Comparison of ENCODE assay signal across 8 cellular contexts in the genomic region with DNA sequence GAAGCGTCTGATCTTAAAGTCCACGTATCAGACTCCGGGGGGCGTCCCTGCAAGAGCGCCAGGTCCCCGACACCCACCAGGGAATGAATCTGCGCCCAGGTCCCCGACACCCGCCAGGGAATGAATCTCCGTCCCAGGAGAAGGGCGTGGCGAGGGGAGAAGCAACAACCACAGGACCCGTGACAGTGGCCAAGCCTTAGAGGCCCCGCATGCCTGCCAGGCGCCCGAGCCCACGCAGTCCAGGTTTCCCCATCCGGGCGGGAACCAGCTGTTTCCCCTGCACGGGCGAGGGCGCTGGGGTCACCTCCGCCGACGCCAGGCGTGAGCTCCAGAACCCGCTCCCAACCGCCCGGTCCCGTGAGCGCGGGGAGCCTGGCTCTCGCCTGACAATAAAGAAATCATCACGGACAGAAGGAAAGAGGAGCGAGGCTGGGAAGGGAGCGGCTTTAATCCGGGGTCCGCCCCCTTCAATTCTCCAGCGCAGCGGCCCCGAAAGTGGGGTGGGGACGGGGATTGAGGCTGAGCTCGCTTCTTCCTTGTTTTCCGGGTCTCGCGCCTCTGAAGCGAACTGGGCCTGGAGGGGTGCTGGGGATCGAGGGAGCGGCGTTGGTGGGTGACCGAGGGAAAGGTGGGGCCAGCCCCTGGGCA. TPM values are rescaled to one million over a fixed set of nuclear protein-coding genes. Genes with fewer than 3 reads are reported as not detected.
DNase-seq lines count a peak whose midpoint lies in the region; ATAC-seq and TF ChIP-seq lines count a peak whose summit lies in the region.

No MANE protein-coding gene starts in this region.

- H3K14ac ChIP-seq in neuronal stem cell (ENCODE audit: low read length): peak overlapping the region; percentile 38

- H3K4me1 ChIP-seq in RWPE2 (ENCODE audit: insufficient read depth, poor library complexity, severe bottlenecking): no peaks in the 10 kb centered on the region
- H3K4me1 ChIP-seq in esophagus muscularis mucosa: peaks cover 14 to 36% (median 31%) of the 10 kb centered on the region in 4 donors
- peaks cover 0 to 2% of the 10 kb centered on the region in 2 donors for H3K4me1 ChIP-seq in neuronal stem cell (ENCODE audit: control insufficient read depth in 2 of 2, insufficient read depth in 1 of 2, low read depth in 1 of 2, low read length in 2 of 2)

- no peak overlapping the region for H4K91ac ChIP-seq in neuronal stem cell (ENCODE audit: low read depth, low read length, poor library complexity)

- WGBS in esophagus muscularis mucosa: 1% methylated on average over 30 of the region's 51 CpGs
- no CpG with 5 or more reads among the region's 51 CpGs for WGBS in neuronal stem cell (ENCODE audit: extremely low coverage in 2 of 2, insufficient read length in 2 of 2, insufficient replicate concordance in 1 of 2), 2 donors

- intact Hi-C loops in esophagus muscularis mucosa (cut with DNase I) (loop anchor here (1.0 to 2.0 kb wide), 2 partner anchors 27 to 352 kb away; no protein-coding TSS in a partner anchor), posterior vena cava (cut with DNase I) (loop anchor here in 1 of 2 donors (5.0 kb wide), 1 partner anchor 354 kb away; no protein-coding TSS in a partner anchor)

- no peak overlapping the region for H3K4ac ChIP-seq in neuronal stem cell (ENCODE audit: low read length)

- H3K79me1 ChIP-seq in neuronal stem cell (ENCODE audit: low read depth, low read length): no peaks in the 10 kb centered on the region

- in situ Hi-C loops in KBM-7 (cut with MboI; ENCODE audit: low pct_unique_long_range_greater_than_20kb, low sequenced_read_pairs): no loop called here

- peak overlapping the region; percentile 97 for H2AFZ ChIP-seq in neuronal stem cell (ENCODE audit: low read length)

- peak overlapping the region; percentile 30 for H3K9ac ChIP-seq in neuronal stem cell (ENCODE audit: low read depth, low read length, poor library complexity)

- no peak overlapping the region for H2BK15ac ChIP-seq in neuronal stem cell (ENCODE audit: low read length)

- no peak for TF ChIP-seq EP300 in esophagus muscularis mucosa (IDR thresholded peaks at IDR 0.05)

- H4K8ac ChIP-seq in neuronal stem cell (ENCODE audit: low read depth, low read length): no peak overlapping the region

- H3K4me3 ChIP-seq in GM08714 (ENCODE audit: low read length) (peak overlapping the region; percentile 17; the same call in 1 of the 2 replicates), RWPE2 (ENCODE audit: severe bottlenecking) (peak overlapping the region; percentile 30), esophagus muscularis mucosa (peak overlapping the region; percentile 53 to 70 (median 56)), neuronal stem cell (ENCODE audit: low read length in 2 of 2) (peak overlapping the region; percentile 46 to 76)

- no peak overlapping the region for H2AK5ac ChIP-seq in neuronal stem cell (ENCODE audit: low read depth, low read length)

- H3K18ac ChIP-seq in neuronal stem cell (ENCODE audit: low read length): peak overlapping the region; percentile 93

- H3K36me3 ChIP-seq in RWPE2 (ENCODE audit: low read depth) (no peaks in the 10 kb centered on the region), esophagus muscularis mucosa (no peaks in the 10 kb centered on the region), neuronal stem cell (replicated peaks in 1 of 2; ENCODE audit: control insufficient read depth in 2 of 2, insufficient read depth in 2 of 2, low read length in 2 of 2) (no peaks in the 10 kb centered on the region)

- H3K4me2 ChIP-seq in neuronal stem cell (ENCODE audit: insufficient read depth, low read length, poor library complexity, severe bottlenecking): peak overlapping the region; percentile 80

- H3K9me3 ChIP-seq in RWPE2 (ENCODE audit: severe bottlenecking) (no peaks in the 10 kb centered on the region), esophagus muscularis mucosa (no peaks in the 10 kb centered on the region), neuronal stem cell (replicated peaks in 1 of 2; ENCODE audit: control insufficient read depth in 2 of 2, insufficient read depth in 1 of 2, low read depth in 1 of 2, low read length in 2 of 2) (peaks cover 0 to 4% of the 10 kb centered on the region in 2 donors)

- TF ChIP-seq CTCF in RWPE2 (IDR thresholded peaks at IDR 0.05; ENCODE audit: poor library complexity, severe bottlenecking) (peak; percentile 56), esophagus muscularis mucosa (IDR thresholded peaks at IDR 0.05) (no peak)

- H2BK120ac ChIP-seq in neuronal stem cell (ENCODE audit: low read depth, low read length): no peak overlapping the region

- H2BK5ac ChIP-seq in neuronal stem cell (ENCODE audit: low read length): no peak overlapping the region

- H3K27ac ChIP-seq in RWPE2 (ENCODE audit: poor library complexity, severe bottlenecking) (no peak overlapping the region), esophagus muscularis mucosa (replicated peaks in 1 of 4) (peak overlapping the region in 3 of 4 donors; percentile 45 to 57 (median 54)), neuronal stem cell (replicated peaks; ENCODE audit: low read length) (no peak overlapping the region)

- peak overlapping the region; percentile 89 for H3K23ac ChIP-seq in neuronal stem cell (ENCODE audit: low read depth, low read length, poor library complexity)

- H2BK12ac ChIP-seq in neuronal stem cell (ENCODE audit: low read length): no peak overlapping the region

- H3K27me3 ChIP-seq in RWPE2 (ENCODE audit: insufficient read depth, poor library complexity, severe bottlenecking) (peaks cover 58% of the 10 kb centered on the region), esophagus muscularis mucosa (peaks cover 0 to 70% (median 26%) of the 10 kb centered on the region in 4 donors), neuronal stem cell (ENCODE audit: control insufficient read depth in 3 of 3, insufficient read depth in 3 of 3, low read depth in 1 of 3, low read length in 3 of 3) (peaks cover 20 to 83% (median 54%) of the 10 kb centered on the region in 3 experiments)

- TF ChIP-seq POLR2A in esophagus muscularis mucosa (IDR thresholded peaks at IDR 0.05; ENCODE audit: low read depth): no peak

- no peak for DNase-seq in RWPE2 (ENCODE audit: low spot score)
- DNase-seq in esophagus muscularis mucosa (ENCODE audit: extremely low spot score): no peak
- DNase-seq in neuronal stem cell (ENCODE audit: low spot score): peak; percentile 5
- DNase-seq in islet precursor cell: no peak
- no peak for DNase-seq in posterior vena cava (ENCODE audit: low spot score)
- no peak for DNase-seq in KBM-7

- ATAC-seq in RWPE2 (ENCODE audit: low read depth): peak; percentile 17
- ATAC-seq in HG02588 (IDR thresholded peaks at IDR 0.05; ENCODE audit: unreplicated experiment): no peak

RNA-seq across cellular contexts. Expression of a gene that starts 29.0 kb away (rescaled TPM):
- 10 to 100 TPM; 10.4 to 14.6 (median 14.3) TPM for total RNA-seq in esophagus muscularis mucosa
- 17.2 TPM for polyA plus RNA-seq in neuronal stem cell (2013, experiment 1 of 2)
- 16.7 TPM for polyA plus RNA-seq in neuronal stem cell (2013, experiment 2 of 2)
- 10 to 100 TPM; 11.9 to 13.3 TPM for total RNA-seq in posterior vena cava

Comparison
In these comparisons a context has a peak if more than half of its experiments do, and no peak if none do; other contexts are left out.
1. H3K27ac ChIP-seq: peak in esophagus muscularis mucosa (3 of 4); none in RWPE2 (single experiment) and neuronal stem cell (single experiment).
2. Peak in every context shown above with its lines, with median percentiles within 50 percentile points of each other: H3K4me3 ChIP-seq.